Comparison of ENCODE assay signal across 1 cellular context in the genomic region with DNA sequence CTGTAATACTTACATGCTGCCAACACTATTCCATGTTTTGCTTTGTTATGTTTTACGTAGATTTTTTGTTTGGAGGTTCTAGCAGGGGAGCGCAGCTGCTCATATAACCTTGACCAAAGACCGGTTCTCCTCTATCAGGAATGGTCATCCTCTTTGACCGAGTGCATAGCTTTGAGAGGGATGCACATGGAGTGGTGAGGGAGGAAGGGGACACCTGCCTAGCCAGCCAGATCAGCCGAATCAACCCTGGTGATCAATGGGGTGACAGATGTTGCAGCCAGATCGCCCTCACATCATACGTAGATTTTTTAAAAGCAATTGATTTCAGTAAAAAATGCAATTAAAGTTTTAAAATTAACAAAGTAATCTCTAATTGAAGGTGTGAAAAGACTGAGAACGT.
TF ChIP-seq lines count a peak whose summit lies in the region.

No MANE protein-coding gene starts in this region.

TF ChIP-seq in GM23338, 12 proteins besides CTCF, POLR2A, EP300 and RAD21 (continued from another document):
- no peak for TF ChIP-seq REST (IDR thresholded peaks at IDR 0.05; ENCODE audit: unreplicated experiment)
- TF ChIP-seq ETS1 (IDR thresholded peaks at IDR 0.05), result no peak
- no peak for TF ChIP-seq STAT1 (IDR thresholded peaks at IDR 0.05; ENCODE audit: unreplicated experiment)
- no peak for TF ChIP-seq JUNB (IDR thresholded peaks at IDR 0.05; ENCODE audit: unreplicated experiment)
- no peak for TF ChIP-seq EZH2 (IDR thresholded peaks at IDR 0.05; ENCODE audit: low read depth, unreplicated experiment)
- no peak for TF ChIP-seq POLR2AphosphoS5 (IDR thresholded peaks at IDR 0.05; ENCODE audit: low read depth)
- TF ChIP-seq EZH2phosphoT487 (IDR thresholded peaks at IDR 0.05; ENCODE audit: unreplicated experiment), result no peak
- no peak for TF ChIP-seq ZNF331 (CRISPR knock-in tag; IDR thresholded peaks at IDR 0.05; ENCODE audit: low read depth)
- TF ChIP-seq CREB1 (CRISPR knock-in tag; IDR thresholded peaks at IDR 0.05; ENCODE audit: low read depth), result no peak
- no peak for TF ChIP-seq ZNF462 (CRISPR knock-in tag; IDR thresholded peaks at IDR 0.05)
- no peak for TF ChIP-seq ZNF114 (CRISPR knock-in tag; IDR thresholded peaks at IDR 0.05)
